Comparison of ENCODE assay signal across 1 cellular context in genomic region chr6:37818536-37819176, GRCh38.
A peak's percentile ranks its signal among the peaks of the same experiment; 100 is the strongest.
TF ChIP-seq lines count a peak whose summit lies in the region.

No MANE protein-coding gene starts in this region.

TF ChIP-seq in K562, 482 proteins besides CTCF, POLR2A, EP300 and RAD21 (continued from another document and continues in another):
- peak; percentile 35; the same call in 1 of the 2 replicates for TF ChIP-seq ZBTB40 (IDR thresholded peaks at IDR 0.05)
- no peak for TF ChIP-seq ZBTB40 (CRISPR knock-in tag; IDR thresholded peaks at IDR 0.05)
- TF ChIP-seq FIP1L1 (IDR thresholded peaks at IDR 0.05; ENCODE audit: low read depth, low read length, poor library complexity, severe bottlenecking), result no peak
- peak; percentile 94; the same call in 1 of the 2 replicates for TF ChIP-seq NFRKB (IDR thresholded peaks at IDR 0.05; ENCODE audit: low read depth)
- TF ChIP-seq, protein P1, sequence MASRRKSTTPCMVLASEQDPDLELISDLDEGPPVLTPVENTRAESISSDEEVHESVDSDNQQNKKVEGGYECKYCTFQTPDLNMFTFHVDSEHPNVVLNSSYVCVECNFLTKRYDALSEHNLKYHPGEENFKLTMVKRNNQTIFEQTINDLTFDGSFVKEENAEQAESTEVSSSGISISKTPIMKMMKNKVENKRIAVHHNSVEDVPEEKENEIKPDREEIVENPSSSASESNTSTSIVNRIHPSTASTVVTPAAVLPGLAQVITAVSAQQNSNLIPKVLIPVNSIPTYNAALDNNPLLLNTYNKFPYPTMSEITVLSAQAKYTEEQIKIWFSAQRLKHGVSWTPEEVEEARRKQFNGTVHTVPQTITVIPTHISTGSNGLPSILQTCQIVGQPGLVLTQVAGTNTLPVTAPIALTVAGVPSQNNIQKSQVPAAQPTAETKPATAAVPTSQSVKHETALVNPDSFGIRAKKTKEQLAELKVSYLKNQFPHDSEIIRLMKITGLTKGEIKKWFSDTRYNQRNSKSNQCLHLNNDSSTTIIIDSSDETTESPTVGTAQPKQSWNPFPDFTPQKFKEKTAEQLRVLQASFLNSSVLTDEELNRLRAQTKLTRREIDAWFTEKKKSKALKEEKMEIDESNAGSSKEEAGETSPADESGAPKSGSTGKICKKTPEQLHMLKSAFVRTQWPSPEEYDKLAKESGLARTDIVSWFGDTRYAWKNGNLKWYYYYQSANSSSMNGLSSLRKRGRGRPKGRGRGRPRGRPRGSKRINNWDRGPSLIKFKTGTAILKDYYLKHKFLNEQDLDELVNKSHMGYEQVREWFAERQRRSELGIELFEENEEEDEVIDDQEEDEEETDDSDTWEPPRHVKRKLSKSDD (conservative IDR thresholded peaks at IDR 0.05; ENCODE audit: low read length), result no peak
- no peak for TF ChIP-seq GTF2A2 (tag; IDR thresholded peaks at IDR 0.05)
- TF ChIP-seq ELK3 (CRISPR knock-in tag; IDR thresholded peaks at IDR 0.05), result no peak
- peak; percentile 55; the same call in 1 of the 2 replicates for TF ChIP-seq OTX1 (CRISPR knock-in tag; IDR thresholded peaks at IDR 0.05)
- no peak; the same call in 1 of the 2 replicates for TF ChIP-seq RFX7 (CRISPR knock-in tag; IDR thresholded peaks at IDR 0.05)
- TF ChIP-seq ZNF165 (CRISPR knock-in tag; IDR thresholded peaks at IDR 0.05; ENCODE audit: borderline replicate concordance), result no peak
- TF ChIP-seq HMGXB4 (CRISPR knock-in tag; IDR thresholded peaks at IDR 0.05), result no peak; the same call in 1 of the 2 replicates
- TF ChIP-seq CBX2 (IDR thresholded peaks at IDR 0.05; ENCODE audit: insufficient read depth, low read length, poor library complexity, severe bottlenecking), result no peak
- TF ChIP-seq ZBTB8A (IDR thresholded peaks at IDR 0.05; ENCODE audit: partially characterized antibody), result no peak
- TF ChIP-seq NBN (IDR thresholded peaks at IDR 0.05; ENCODE audit: low read depth), result peak; percentile 37; the same call in 1 of the 2 replicates
- no peak for TF ChIP-seq HDGF (IDR thresholded peaks at IDR 0.05)
- TF ChIP-seq, protein P2, sequence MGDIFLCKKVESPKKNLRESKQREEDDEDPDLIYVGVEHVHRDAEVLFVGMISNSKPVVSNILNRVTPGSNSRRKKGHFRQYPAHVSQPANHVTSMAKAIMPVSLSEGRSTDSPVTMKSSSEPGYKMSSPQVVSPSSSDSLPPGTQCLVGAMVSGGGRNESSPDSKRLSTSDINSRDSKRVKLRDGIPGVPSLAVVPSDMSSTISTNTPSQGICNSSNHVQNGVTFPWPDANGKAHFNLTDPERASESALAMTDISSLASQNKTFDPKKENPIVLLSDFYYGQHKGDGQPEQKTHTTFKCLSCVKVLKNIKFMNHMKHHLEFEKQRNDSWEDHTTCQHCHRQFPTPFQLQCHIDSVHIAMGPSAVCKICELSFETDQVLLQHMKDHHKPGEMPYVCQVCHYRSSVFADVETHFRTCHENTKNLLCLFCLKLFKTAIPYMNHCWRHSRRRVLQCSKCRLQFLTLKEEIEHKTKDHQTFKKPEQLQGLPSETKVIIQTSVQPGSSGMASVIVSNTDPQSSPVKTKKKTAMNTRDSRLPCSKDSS (IDR thresholded peaks at IDR 0.05; ENCODE audit: low read depth, partially characterized antibody), result no peak
- peak; percentile 76; the same call in 1 of the 2 replicates for TF ChIP-seq MTA1 (IDR thresholded peaks at IDR 0.05; ENCODE audit: borderline replicate concordance)
- no peak for TF ChIP-seq NR3C1 (CRISPR knock-in tag; IDR thresholded peaks at IDR 0.05)
- no peak for TF ChIP-seq ZNF778 (CRISPR knock-in tag; IDR thresholded peaks at IDR 0.05)
- no peak for TF ChIP-seq FUS (optimal IDR thresholded peaks at IDR 0.05; ENCODE audit: low read depth, low read length)
- peak; percentile 75 for TF ChIP-seq THRB (CRISPR knock-in tag; conservative IDR thresholded peaks at IDR 0.05)
- TF ChIP-seq RBM25 (IDR thresholded peaks at IDR 0.05; ENCODE audit: low read depth, low read length, severe bottlenecking), result no peak
- TF ChIP-seq MAFG (tag; conservative IDR thresholded peaks at IDR 0.05), result no peak
- no peak for TF ChIP-seq DDX20 (tag; IDR thresholded peaks at IDR 0.05; ENCODE audit: low read depth)
- no peak; the same call in 1 of the 2 replicates for TF ChIP-seq ZFP30 (CRISPR knock-in tag; IDR thresholded peaks at IDR 0.05; ENCODE audit: borderline replicate concordance)
- TF ChIP-seq PHF8 (IDR thresholded peaks at IDR 0.05; ENCODE audit: borderline replicate concordance, low read length), result peak; percentile 98
- TF ChIP-seq CGGBP1 (CRISPR knock-in tag; IDR thresholded peaks at IDR 0.05), result no peak; the same call in 1 of the 2 replicates
- TF ChIP-seq ZFP1 (CRISPR knock-in tag; IDR thresholded peaks at IDR 0.05), result no peak; the same call in 1 of the 2 replicates
- peak; percentile 66 for TF ChIP-seq CBX1 (IDR thresholded peaks at IDR 0.05; ENCODE audit: low read depth)
- TF ChIP-seq, protein P3, sequence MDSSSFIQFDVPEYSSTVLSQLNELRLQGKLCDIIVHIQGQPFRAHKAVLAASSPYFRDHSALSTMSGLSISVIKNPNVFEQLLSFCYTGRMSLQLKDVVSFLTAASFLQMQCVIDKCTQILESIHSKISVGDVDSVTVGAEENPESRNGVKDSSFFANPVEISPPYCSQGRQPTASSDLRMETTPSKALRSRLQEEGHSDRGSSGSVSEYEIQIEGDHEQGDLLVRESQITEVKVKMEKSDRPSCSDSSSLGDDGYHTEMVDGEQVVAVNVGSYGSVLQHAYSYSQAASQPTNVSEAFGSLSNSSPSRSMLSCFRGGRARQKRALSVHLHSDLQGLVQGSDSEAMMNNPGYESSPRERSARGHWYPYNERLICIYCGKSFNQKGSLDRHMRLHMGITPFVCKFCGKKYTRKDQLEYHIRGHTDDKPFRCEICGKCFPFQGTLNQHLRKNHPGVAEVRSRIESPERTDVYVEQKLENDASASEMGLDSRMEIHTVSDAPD (CRISPR knock-in tag; IDR thresholded peaks at IDR 0.05), result no peak
- TF ChIP-seq ZNF717 (CRISPR knock-in tag; IDR thresholded peaks at IDR 0.05), result no peak
- no peak for TF ChIP-seq TOE1 (IDR thresholded peaks at IDR 0.05; ENCODE audit: borderline replicate concordance)
- no peak for TF ChIP-seq TOE1 (CRISPR knock-in tag; IDR thresholded peaks at IDR 0.05; ENCODE audit: borderline replicate concordance, low read depth)
- TF ChIP-seq KAT7 (CRISPR knock-in tag; IDR thresholded peaks at IDR 0.05; ENCODE audit: borderline replicate concordance), result no peak; the same call in 1 of the 2 replicates
- TF ChIP-seq YBX1 (IDR thresholded peaks at IDR 0.05), result no peak
- peak; percentile 95 for TF ChIP-seq ZBTB2 (IDR thresholded peaks at IDR 0.05)
- no peak for TF ChIP-seq ZNF280B (CRISPR knock-in tag; IDR thresholded peaks at IDR 0.05)
- TF ChIP-seq CBFB (CRISPR knock-in tag; IDR thresholded peaks at IDR 0.05), result no peak
